12 cellular contexts compared by ENCODE assay signal in genomic region chr1:181161170-181161870, GRCh38.
A peak's percentile ranks its signal among the peaks of the same experiment; 100 is the strongest.
DNase-seq lines count a peak whose midpoint lies in the region; ATAC-seq and TF ChIP-seq lines count a peak whose summit lies in the region.
"Had no signal": no experiment of that assay in that cellular context is flagged by ENCODE, and none has a peak within 500 bp of the region (broad histone marks: within the 10 kb centered on the region; RNA-seq: fewer than 3 reads in every experiment).

No MANE protein-coding gene starts in this region.

- no peak overlapping the region for H3K4me3 Mint-ChIP-seq in CD8-positive, alpha-beta T cell
- H3K4me3 Mint-ChIP-seq in T-helper 17 cell: no peak overlapping the region
- H3K4me3 Mint-ChIP-seq in natural killer cell treated with Interleukin-12 subunit alpha and Interleukin-12 subunit beta and Interleukin-15 and Interleukin-18, amount 100 ng/mL, for 72 hours: no peak overlapping the region

- H3K36me3 Mint-ChIP-seq in CD8-positive, alpha-beta T cell: peaks cover 5% of the 10 kb centered on the region
- H3K36me3 Mint-ChIP-seq in T-helper 17 cell (ENCODE audit: low read depth): no peaks in the 10 kb centered on the region
- H3K36me3 Mint-ChIP-seq in natural killer cell treated with Interleukin-12 subunit alpha and Interleukin-12 subunit beta and Interleukin-15 and Interleukin-18, amount 100 ng/mL, for 72 hours: peaks cover 17% of the 10 kb centered on the region

- peak; percentile 21 for ATAC-seq in CD8-positive, alpha-beta T cell
- ATAC-seq in T-helper 17 cell (peak; percentile 17), HG03432 (IDR thresholded peaks at IDR 0.05; ENCODE audit: unreplicated experiment) (no peak)
- ATAC-seq in natural killer cell treated with Interleukin-12 subunit alpha and Interleukin-12 subunit beta and Interleukin-15 and Interleukin-18, amount 100 ng/mL, for 72 hours: peak; percentile 58 to 82

- no peaks in the 10 kb centered on the region for H3K27me3 Mint-ChIP-seq in CD8-positive, alpha-beta T cell (ENCODE audit: low read depth)
- no peaks in the 10 kb centered on the region for H3K27me3 Mint-ChIP-seq in T-helper 17 cell
- peaks cover 7 to 8% of the 10 kb centered on the region in 2 donors for H3K27me3 Mint-ChIP-seq in natural killer cell treated with Interleukin-12 subunit alpha and Interleukin-12 subunit beta and Interleukin-15 and Interleukin-18, amount 100 ng/mL, for 72 hours

- no peaks in the 10 kb centered on the region for H3K36me3 ChIP-seq in CD8-positive, alpha-beta T cell (ENCODE audit: insufficient read depth, low read length)
- H3K36me3 ChIP-seq: BLaER1, heart left ventricle had no signal

- intact Hi-C loops in CD8-positive, alpha-beta T cell (cut with DNase I, micrococcal nuclease): no loop called here

- DNase-seq in CD8-positive, alpha-beta T cell: peak in 1 of 7 experiments; percentile 27
- DNase-seq in HT1080 (ENCODE audit: low read depth) (peak; percentile 61), T-helper 17 cell (no peak), NCI-H1436 treated with DMSO at 0.1 percent for 48 hours (lab: John Stamatoyannopoulos, UW) (no peak), NCI-H2081 (lab: John Stamatoyannopoulos, UW) (no peak)
- DNase-seq in natural killer cell treated with Interleukin-12 subunit alpha and Interleukin-12 subunit beta and Interleukin-15 and Interleukin-18, amount 100 ng/mL, for 72 hours (ENCODE audit: low spot score): no peak
- DNase-seq: activated CD4-positive, alpha-beta T cell treated with anti-CD3 and anti-CD28 coated beads, Interleukin-2, amount 50 U/mL, for 48 hours; caudate nucleus; heart left ventricle; NCI-H1417 had no signal

- peaks cover 37% of the 10 kb centered on the region for H3K4me1 ChIP-seq in CD8-positive, alpha-beta T cell (ENCODE audit: insufficient read depth, low read length)

- H3K9me3 Mint-ChIP-seq in CD8-positive, alpha-beta T cell: peaks cover 27% of the 10 kb centered on the region
- H3K9me3 Mint-ChIP-seq in natural killer cell treated with Interleukin-12 subunit alpha and Interleukin-12 subunit beta and Interleukin-15 and Interleukin-18, amount 100 ng/mL, for 72 hours: peaks cover 9% of the 10 kb centered on the region

- H3K27ac Mint-ChIP-seq in CD8-positive, alpha-beta T cell: peak overlapping the region; percentile 77
- no peak overlapping the region for H3K27ac Mint-ChIP-seq in T-helper 17 cell
- peak overlapping the region; percentile 24 to 63 for H3K27ac Mint-ChIP-seq in natural killer cell treated with Interleukin-12 subunit alpha and Interleukin-12 subunit beta and Interleukin-15 and Interleukin-18, amount 100 ng/mL, for 72 hours

- H3K9me3 ChIP-seq in CD8-positive, alpha-beta T cell (ENCODE audit: low read length): peaks cover 6% of the 10 kb centered on the region
- no peaks in the 10 kb centered on the region for H3K9me3 ChIP-seq in T-helper 17 cell (ENCODE audit: control insufficient read depth, low read length, poor library complexity, severe bottlenecking)

- POLR2A ChIA-PET in CD8-positive, alpha-beta T cell (lab: Charles Lee): interaction anchor here (0.6 to 3.6 kb wide), 4 partner anchors 12 to 235 kb away, joined by 3 to 23 read pairs (median 4); partner anchors contain the start of gene IER5

- TF ChIP-seq CTCF in CD8-positive, alpha-beta T cell (IDR thresholded peaks at IDR 0.05): no peak

- H3K4me1 Mint-ChIP-seq in CD8-positive, alpha-beta T cell (ENCODE audit: low read depth): peaks cover 42% of the 10 kb centered on the region
- peaks cover 32% of the 10 kb centered on the region for H3K4me1 Mint-ChIP-seq in T-helper 17 cell
- H3K4me1 Mint-ChIP-seq in natural killer cell treated with Interleukin-12 subunit alpha and Interleukin-12 subunit beta and Interleukin-15 and Interleukin-18, amount 100 ng/mL, for 72 hours (ENCODE audit: low read depth in 2 of 2): peaks cover 21 to 27% of the 10 kb centered on the region in 2 donors

- H3K4me3 ChIP-seq in CD8-positive, alpha-beta T cell (ENCODE audit: low read depth, low read length): no peak overlapping the region
- H3K4me3 ChIP-seq: BLaER1, heart left ventricle had no signal

- CTCF ChIA-PET in CD8-positive, alpha-beta T cell (lab: Charles Lee): interaction anchor here (1.4 to 21.7 kb wide), 3 partner anchors 15 to 127 kb away, joined by 4 to 333 read pairs (median 5); partner anchors contain the start of gene MR1

- H3K27ac ChIP-seq in CD8-positive, alpha-beta T cell (ENCODE audit: low read depth, low read length): no peak overlapping the region
- H3K27ac ChIP-seq: BLaER1 had no signal

- H3K27me3 ChIP-seq in CD8-positive, alpha-beta T cell (ENCODE audit: insufficient read depth, low read length): no peaks in the 10 kb centered on the region
- H3K27me3 ChIP-seq: BLaER1, heart left ventricle had no signal
